In genomic region chr1:171653796-171654704, GRCh38 we compare ENCODE assay signal across 14 cellular contexts. TPM values are rescaled to one million over a fixed set of nuclear protein-coding genes. Genes with fewer than 3 reads are reported as not detected.
DNase-seq lines count a peak whose midpoint lies in the region; ATAC-seq, FAIRE-seq and TF ChIP-seq lines count a peak whose summit lies in the region.
"Had no signal": no experiment of that assay in that cellular context is flagged by ENCODE, and none has a peak within 500 bp of the region (broad histone marks: within the 10 kb centered on the region; RNA-seq: fewer than 3 reads in every experiment).

No MANE protein-coding gene starts in this region.

- no peak for TF ChIP-seq CTCF in fibroblast of mammary gland (conservative IDR thresholded peaks at IDR 0.05; ENCODE audit: control insufficient read depth, insufficient read depth, low read depth, low read length)
- TF ChIP-seq CTCF in type B pancreatic cell (conservative IDR thresholded peaks at IDR 0.05) = no peak
- no peak for TF ChIP-seq CTCF in progenitor cell of endocrine pancreas (IDR thresholded peaks at IDR 0.05; ENCODE audit: unreplicated experiment)

- H3K27me3 ChIP-seq in SJCRH30 (no peaks in the 10 kb centered on the region), mucosa of rectum (ENCODE audit: control insufficient read depth in 2 of 2, insufficient read depth in 2 of 2, low read length in 2 of 2) (peaks cover 0 to 2% of the 10 kb centered on the region in 2 donors)

- no peak overlapping the region for H3K9ac ChIP-seq in mucosa of rectum (ENCODE audit: low read depth in 1 of 2, low read length in 2 of 2)

- H3K27ac Mint-ChIP-seq in type B pancreatic cell (peak overlapping the region; percentile 12), progenitor cell of endocrine pancreas (no peak overlapping the region)
- H3K27ac Mint-ChIP-seq: activated naive CD4-positive, alpha-beta T cell treated with anti-CD3 and anti-CD28 coated beads for 36 hours; stimulated activated naive CD8-positive, alpha-beta T cell treated with anti-CD3 and anti-CD28 coated beads, Interleukin-15, Interleukin-2, amounts not matched to agents 100 ng/mL and 50 ng/mL, for 24 hours had no signal

- H3K9me3 ChIP-seq in SJCRH30 (replicated peaks) = no peaks in the 10 kb centered on the region
- H3K9me3 ChIP-seq in mucosa of rectum (ENCODE audit: control insufficient read depth in 2 of 2, low read length in 2 of 2) = no peaks in the 10 kb centered on the region

- H3K4me1 ChIP-seq in SJCRH30 (peaks cover 4% of the 10 kb centered on the region), mucosa of rectum (ENCODE audit: control insufficient read depth in 2 of 2, insufficient read depth in 2 of 2, low read length in 2 of 2) (peaks cover 0 to 6% of the 10 kb centered on the region in 2 donors)

- peaks cover 30% of the 10 kb centered on the region for H3K4me1 Mint-ChIP-seq in type B pancreatic cell (ENCODE audit: unreplicated experiment)
- H3K4me1 Mint-ChIP-seq in progenitor cell of endocrine pancreas (ENCODE audit: low read depth) = peaks cover 11% of the 10 kb centered on the region

- no peak for TF ChIP-seq POLR2A in H54 (IDR thresholded peaks at IDR 0.05; ENCODE audit: low read depth, low read length)

- H3K9me3 Mint-ChIP-seq in type B pancreatic cell (peaks cover 3% of the 10 kb centered on the region), progenitor cell of endocrine pancreas (ENCODE audit: low read depth) (no peaks in the 10 kb centered on the region)
- H3K9me3 Mint-ChIP-seq: activated naive CD4-positive, alpha-beta T cell treated with anti-CD3 and anti-CD28 coated beads for 36 hours; stimulated activated naive CD8-positive, alpha-beta T cell treated with anti-CD3 and anti-CD28 coated beads, Interleukin-15, Interleukin-2, amounts not matched to agents 100 ng/mL and 50 ng/mL, for 24 hours had no signal

- no peak for ATAC-seq in GM21447 (IDR thresholded peaks at IDR 0.05; ENCODE audit: unreplicated experiment)

- H3K27me3 Mint-ChIP-seq in type B pancreatic cell = no peaks in the 10 kb centered on the region
- peaks cover 6% of the 10 kb centered on the region for H3K27me3 Mint-ChIP-seq in progenitor cell of endocrine pancreas

- H3K36me3 ChIP-seq in SJCRH30 (no peaks in the 10 kb centered on the region), mucosa of rectum (ENCODE audit: control insufficient read depth in 2 of 2, insufficient read depth in 2 of 2, low read length in 2 of 2) (no peaks in the 10 kb centered on the region)

- DNase-seq in SJCRH30 (peak in 1 of 2 experiments; percentile 41), fibroblast of mammary gland (ENCODE audit: low read depth) (peak; percentile 11), type B pancreatic cell (ENCODE audit: extremely low spot score, unreplicated experiment) (no peak), SW 1271 (lab: John Stamatoyannopoulos, UW) (no peak), H54 (ENCODE audit: insufficient read length, low spot score) (no peak), progenitor cell of endocrine pancreas (ENCODE audit: low spot score, unreplicated experiment) (no peak)
- DNase-seq: activated naive CD4-positive, alpha-beta T cell treated with anti-CD3 and anti-CD28 coated beads for 36 hours; GF-D8; NCI-H524 treated with DMSO at 0.1 percent for 48 hours; stimulated activated CD4-positive, alpha-beta T cell treated with anti-CD3 and anti-CD28 coated beads, Interleukin-12 subunit alpha, Interleukin-12 subunit beta, amount 100 ng/mL, for 4 hours had no signal

- no peak overlapping the region for H3K27ac ChIP-seq in SJCRH30
- H3K27ac ChIP-seq in mucosa of rectum (ENCODE audit: low read depth in 2 of 2, low read length in 2 of 2) = peak overlapping the region; percentile 35 to 52

- no peak for FAIRE-seq in H54 (lab: Jason Lieb, UNC)
- FAIRE-seq: GM19239 had no signal

- H3K36me3 Mint-ChIP-seq in type B pancreatic cell = no peaks in the 10 kb centered on the region
- no peaks in the 10 kb centered on the region for H3K36me3 Mint-ChIP-seq in progenitor cell of endocrine pancreas (ENCODE audit: insufficient read depth)

- peak overlapping the region; percentile 24 for H3K4me3 Mint-ChIP-seq in type B pancreatic cell
- no peak overlapping the region for H3K4me3 Mint-ChIP-seq in progenitor cell of endocrine pancreas (ENCODE audit: low read depth)
- H3K4me3 Mint-ChIP-seq: activated naive CD4-positive, alpha-beta T cell treated with anti-CD3 and anti-CD28 coated beads for 36 hours; stimulated activated naive CD8-positive, alpha-beta T cell treated with anti-CD3 and anti-CD28 coated beads, Interleukin-15, Interleukin-2, amounts not matched to agents 100 ng/mL and 50 ng/mL, for 24 hours had no signal

- peak overlapping the region; percentile 45 for H3K4me3 ChIP-seq in SJCRH30
- no peak overlapping the region for H3K4me3 ChIP-seq in fibroblast of mammary gland (ENCODE audit: control insufficient read depth, low read depth, low read length)
- no peak overlapping the region for H3K4me3 ChIP-seq in mucosa of rectum (ENCODE audit: low read length in 2 of 2)

RNA-seq across cellular contexts. Expression of gene MYOC, which starts 1.6 kb away (rescaled TPM):
- not detected in 2 replicates for total RNA-seq in SJCRH30 (2014; rRNA removed; shearing (Covaris generic))
- not detected in 2 replicates for total RNA-seq in type B pancreatic cell (ENCODE audit: low replicate concordance)
- total RNA-seq in progenitor cell of endocrine pancreas = not detected in 2 replicates
- total RNA-seq: activated naive CD4-positive, alpha-beta T cell treated with anti-CD3 and anti-CD28 coated beads for 36 hours had no signal

RNA-seq across cellular contexts. Expression of gene MYOCOS, which starts 32.0 kb away (rescaled TPM):
- total RNA-seq in SJCRH30 (2014; rRNA removed; shearing (Covaris generic)) = not detected in 2 replicates
- total RNA-seq in type B pancreatic cell (ENCODE audit: low replicate concordance) = not detected in 2 replicates
- not detected in 2 replicates for total RNA-seq in progenitor cell of endocrine pancreas
- total RNA-seq: activated naive CD4-positive, alpha-beta T cell treated with anti-CD3 and anti-CD28 coated beads for 36 hours had no signal
